25 cellular contexts compared by ENCODE assay signal in genomic region chr5:6603643-6604042, GRCh38.
"Had no signal": no experiment of that assay in that cellular context is flagged by ENCODE, and none has a peak within 500 bp of the region (broad histone marks: within the 10 kb centered on the region; RNA-seq: fewer than 3 reads in every experiment).

No MANE protein-coding gene starts in this region.

- H3K27ac ChIP-seq: brain microvascular endothelial cell, esophagus muscularis mucosa, gastroesophageal sphincter, ovary, psoas muscle, testis, upper lobe of left lung had no signal

- H3K27me3 ChIP-seq: brain microvascular endothelial cell, esophagus muscularis mucosa, gastroesophageal sphincter, ovary, testis, upper lobe of left lung had no signal

- H3K4me1 Mint-ChIP-seq: central memory CD8-positive, alpha-beta T cell; stimulated activated effector memory CD8-positive, alpha-beta T cell treated with anti-CD3 and anti-CD28 coated beads, Interleukin-12 subunit alpha, Interleukin-12 subunit beta, amount 100 ng/mL, for 72 hours had no signal

- DNase-seq: activated CD4-positive, alpha-beta T cell treated with anti-CD3 and anti-CD28 coated beads, Interleukin-2, amount 50 U/mL, for 1 hour; activated effector memory CD4-positive, alpha-beta T cell treated with anti-CD3 and anti-CD28 coated beads, Interleukin-2, amount 50 U/mL, for 16 hours; activated naive CD4-positive, alpha-beta T cell treated with anti-CD3 and anti-CD28 coated beads, Interleukin-2, amount 50 U/mL, for 16 hours; activated T-cell treated with anti-CD3 and anti-CD28 coated beads, Interleukin-2, amount 50 U/mL, for 72 hours; aorta; brain microvascular endothelial cell; effector CD8-positive, alpha-beta T cell; left colon; mesenchymal stem cell; naive thymus-derived CD8-positive, alpha-beta T cell; ovary; psoas muscle; stimulated activated CD4-positive, alpha-beta T cell treated with anti-CD3 and anti-CD28 coated beads, Interleukin-4, amount 100 ng/mL, for 24 hours; T1000; testis; upper lobe of left lung had no signal

- FAIRE-seq: endothelial cell of umbilical vein had no signal

- H3K4me3 ChIP-seq: esophagus muscularis mucosa, gastroesophageal sphincter, ovary, psoas muscle, smooth muscle cell, testis, upper lobe of left lung had no signal

- H3K4me3 Mint-ChIP-seq: activated T-cell treated with anti-CD3 and anti-CD28 coated beads, Interleukin-2, amount 50 U/mL, for 72 hours; central memory CD8-positive, alpha-beta T cell; dendritic cell treated with granulocyte-macrophage colony-stimulating factor and Interleukin-4, amounts not matched to agents 40 ng/mL and 50 ng/mL, for 4 days; naive thymus-derived CD8-positive, alpha-beta T cell; stimulated activated effector memory CD8-positive, alpha-beta T cell treated with anti-CD3 and anti-CD28 coated beads, Interleukin-12 subunit alpha, Interleukin-12 subunit beta, amount 100 ng/mL, for 72 hours had no signal

- H3K9me3 ChIP-seq: esophagus muscularis mucosa, gastroesophageal sphincter, ovary, psoas muscle, testis, upper lobe of left lung had no signal

- H3K27ac Mint-ChIP-seq: dendritic cell treated with granulocyte-macrophage colony-stimulating factor and Interleukin-4, amounts not matched to agents 40 ng/mL and 50 ng/mL, for 4 days; stimulated activated effector memory CD8-positive, alpha-beta T cell treated with anti-CD3 and anti-CD28 coated beads, Interleukin-12 subunit alpha, Interleukin-12 subunit beta, amount 100 ng/mL, for 72 hours had no signal

- H3K27me3 Mint-ChIP-seq: central memory CD8-positive, alpha-beta T cell; dendritic cell treated with granulocyte-macrophage colony-stimulating factor and Interleukin-4, amounts not matched to agents 40 ng/mL and 50 ng/mL, for 4 days; naive thymus-derived CD8-positive, alpha-beta T cell had no signal

- H3K36me3 ChIP-seq: ovary had no signal

- H3K4me1 ChIP-seq: testis, upper lobe of left lung had no signal

- H3K4me2 ChIP-seq: smooth muscle cell had no signal

- H3K9me3 Mint-ChIP-seq: activated T-cell treated with anti-CD3 and anti-CD28 coated beads, Interleukin-2, amount 50 U/mL, for 72 hours; central memory CD8-positive, alpha-beta T cell; dendritic cell treated with granulocyte-macrophage colony-stimulating factor and Interleukin-4, amounts not matched to agents 40 ng/mL and 50 ng/mL, for 4 days; naive thymus-derived CD8-positive, alpha-beta T cell; stimulated activated effector memory CD8-positive, alpha-beta T cell treated with anti-CD3 and anti-CD28 coated beads, Interleukin-12 subunit alpha, Interleukin-12 subunit beta, amount 100 ng/mL, for 72 hours had no signal

- ATAC-seq: activated CD4-positive, CD25-positive, alpha-beta regulatory T cell treated with anti-CD3 and anti-CD28 coated beads, Interleukin-2, amount 50 U/mL, for 24 hours; activated T-cell treated with anti-CD3 and anti-CD28 coated beads, Interleukin-2, amount 50 U/mL, for 72 hours; gastroesophageal sphincter; left colon; naive thymus-derived CD8-positive, alpha-beta T cell; psoas muscle; sciatic nerve; stimulated activated effector memory CD8-positive, alpha-beta T cell treated with anti-CD3 and anti-CD28 coated beads, Interleukin-12 subunit alpha, Interleukin-12 subunit beta, amount 100 ng/mL, for 72 hours had no signal
